Comparison of ENCODE assay signal across 23 cellular contexts in the genomic region with DNA sequence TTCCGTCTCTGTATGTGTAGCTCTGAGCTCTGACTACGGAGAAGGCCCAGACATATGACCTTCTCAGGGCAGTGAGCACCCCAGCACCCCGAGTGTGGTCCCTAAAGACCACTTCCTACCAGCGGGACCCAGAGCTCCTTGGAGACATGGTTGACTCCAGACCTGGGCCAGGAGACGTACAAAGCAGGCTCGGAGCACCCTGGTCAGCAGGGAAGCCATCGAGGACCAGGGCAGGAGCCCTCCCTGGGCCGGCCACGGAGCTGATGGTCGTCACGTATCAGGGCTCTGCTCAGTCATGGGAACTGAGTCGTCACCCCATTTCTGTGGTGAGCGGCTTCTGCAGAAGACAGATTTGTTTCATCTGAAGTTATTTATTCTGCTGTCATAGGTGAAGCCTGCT. TPM values are rescaled to one million over a fixed set of nuclear protein-coding genes. Genes with fewer than 3 reads are reported as not detected.
DNase-seq lines count a peak whose midpoint lies in the region; ATAC-seq and TF ChIP-seq lines count a peak whose summit lies in the region.
"Had no signal": no experiment of that assay in that cellular context is flagged by ENCODE, and none has a peak within 500 bp of the region (broad histone marks: within the 10 kb centered on the region; RNA-seq: fewer than 3 reads in every experiment).

No MANE protein-coding gene starts in this region.

- H3K27ac ChIP-seq in BLaER1: 0 out of 2 replicates have a peak overlapping the region, but pooled peaks have one; percentile 26
- H3K27ac ChIP-seq: A549, PC-9, RWPE1 had no signal

- peaks cover 4% of the 10 kb centered on the region for H3K36me3 Mint-ChIP-seq in neural crest cell (ENCODE audit: low read depth)
- H3K36me3 Mint-ChIP-seq: CD4-positive, CD25-positive, alpha-beta regulatory T cell had no signal

- H3K4me1 Mint-ChIP-seq in neural crest cell: no peaks in the 10 kb centered on the region
- H3K4me1 Mint-ChIP-seq: B cell; CD4-positive, CD25-positive, alpha-beta regulatory T cell had no signal

- DNase-seq in activated effector memory CD4-positive, alpha-beta T cell treated with anti-CD3 and anti-CD28 coated beads, Interleukin-2, amount 50 U/mL, for 16 hours: peak; percentile 46
- DNase-seq in activated effector memory CD4-positive, alpha-beta T cell treated with Interleukin-2 at 50 U/mL for 16 hours: no peak
- peak; percentile 22 for DNase-seq in GM13976 (ENCODE audit: low spot score)
- DNase-seq in neural crest cell (ENCODE audit: low read depth, low spot score): no peak
- DNase-seq in NCI-H1417 (lab: John Stamatoyannopoulos, UW): no peak
- DNase-seq: CD4-positive, CD25-positive, alpha-beta regulatory T cell; EL; GF-D8; GOT3; KG1; NCI-H1092 treated with DMSO at 0.1 percent for 48 hours; NCI-H146; NCI-H2029; NCI-H2227 treated with DMSO at 0.1 percent for 48 hours; NCI-H510A; PC-9; SIG-M5 had no signal

- peak overlapping the region; percentile 35 for H3K27ac Mint-ChIP-seq in neural crest cell (ENCODE audit: unreplicated experiment)
- H3K27ac Mint-ChIP-seq: B cell; CD4-positive, CD25-positive, alpha-beta regulatory T cell had no signal

- no peak overlapping the region for H3K4me3 ChIP-seq in BLaER1
- H3K4me3 ChIP-seq: A549, PC-9 had no signal

- no peaks in the 10 kb centered on the region for H3K27me3 Mint-ChIP-seq in neural crest cell (ENCODE audit: low read depth)

- no peak overlapping the region for H3K4me3 Mint-ChIP-seq in neural crest cell
- H3K4me3 Mint-ChIP-seq: B cell; CD4-positive, CD25-positive, alpha-beta regulatory T cell had no signal

- H3K36me3 ChIP-seq in BLaER1: no peaks in the 10 kb centered on the region

- H4K20me1 ChIP-seq in BLaER1: no peaks in the 10 kb centered on the region

- in situ Hi-C loops in GM13976 (cut with MboI; ENCODE audit: low sequenced_read_pairs, unreplicated experiment): no loop called here

- TF ChIP-seq CTCF in GM13976 (IDR thresholded peaks at IDR 0.05; ENCODE audit: borderline replicate concordance, control extremely low read depth, extremely low read depth, insufficient read depth, missing control alignments) (no peak), neural crest cell (conservative IDR thresholded peaks at IDR 0.05) (no peak)

- no peak for ATAC-seq in GM18873 (IDR thresholded peaks at IDR 0.05; ENCODE audit: low FRiP score, unreplicated experiment)
- ATAC-seq: A549, HCT116 had no signal

- peaks cover 52% of the 10 kb centered on the region for H3K4me1 ChIP-seq in BLaER1
- H3K4me1 ChIP-seq: A549 had no signal

- no peak overlapping the region for H3K9ac ChIP-seq in BLaER1

- no peaks in the 10 kb centered on the region for H3K27me3 ChIP-seq in BLaER1

- peak overlapping the region; percentile 28 for H3K4me2 ChIP-seq in BLaER1
- H3K4me2 ChIP-seq: A549, PC-9 had no signal

- peaks cover 3% of the 10 kb centered on the region; the same call in 1 of the 2 replicates for H3K9me3 ChIP-seq in BLaER1
- H3K9me3 ChIP-seq: A549 had no signal

- H3K9me3 Mint-ChIP-seq in neural crest cell: peaks cover 5% of the 10 kb centered on the region
- H3K9me3 Mint-ChIP-seq: CD4-positive, CD25-positive, alpha-beta regulatory T cell had no signal

RNA-seq across cellular contexts. Expression of a gene that starts 12.8 kb away (rescaled TPM):
- total RNA-seq in neural crest cell: 0.14 and 0.25 TPM in 2 replicates
- total RNA-seq: B cell had no signal

RNA-seq across cellular contexts. Expression of a gene that starts 19.6 kb away (rescaled TPM):
- 0.28 TPM in 1 of 2 replicates, not detected in the other for total RNA-seq in neural crest cell
- total RNA-seq: B cell had no signal

Comparison
In these comparisons a context has a peak if more than half of its experiments do, and no peak if none do; other contexts are left out.
1. DNase-seq: peak in activated effector memory CD4-positive, alpha-beta T cell treated with anti-CD3 and anti-CD28 coated beads, Interleukin-2, amount 50 U/mL, for 16 hours (single experiment) and GM13976 (single experiment); none in activated effector memory CD4-positive, alpha-beta T cell treated with Interleukin-2 at 50 U/mL for 16 hours (single experiment), neural crest cell (single experiment) and NCI-H1417 (0 of 3).